In the genomic region with DNA sequence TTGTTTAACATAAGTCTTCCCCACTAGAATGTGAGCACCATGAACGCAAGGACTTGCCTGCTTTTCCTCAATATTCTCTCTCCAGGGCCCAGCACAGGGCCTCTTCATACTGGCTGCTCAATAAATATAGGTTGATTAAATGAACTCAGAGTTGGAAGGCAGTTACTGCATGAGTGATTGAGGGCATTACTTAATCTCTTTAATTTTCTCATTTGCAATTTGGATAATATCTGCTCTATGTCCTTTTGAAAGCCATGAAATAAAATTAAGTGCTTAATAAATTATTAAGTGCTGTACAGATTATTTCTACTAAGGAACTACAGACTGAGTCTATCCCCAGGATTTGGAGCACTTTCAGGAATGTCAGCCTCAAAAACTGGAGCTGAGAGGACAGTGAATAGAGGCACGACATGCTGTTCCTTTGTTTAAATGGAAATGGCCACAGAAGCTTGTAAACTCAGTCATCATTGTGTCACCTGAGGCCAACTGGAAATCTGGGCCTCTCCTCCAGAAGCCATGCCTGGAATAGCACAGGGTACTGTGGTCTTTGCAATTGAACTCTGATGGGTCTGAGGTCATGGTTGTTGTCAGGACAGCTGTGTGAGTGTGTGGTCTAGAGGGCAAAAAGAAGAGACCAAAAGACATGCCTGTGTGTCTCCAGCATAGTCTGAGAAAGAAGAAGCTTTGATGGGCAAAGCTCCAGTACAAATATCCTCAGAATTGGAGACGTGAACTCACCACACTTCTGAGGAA, we compare ENCODE assay signal across 2 cellular contexts.
TF ChIP-seq lines count a peak whose summit lies in the region.

No MANE protein-coding gene starts in this region.

TF ChIP-seq in HCT116, 20 proteins besides CTCF, POLR2A, EP300 and RAD21 (continued from another document):
- TF ChIP-seq FOSL1 (IDR thresholded peaks at IDR 0.05; ENCODE audit: low read depth) (no peak), EGR1 (IDR thresholded peaks at IDR 0.05; ENCODE audit: low read depth) (no peak), EZH2 (IDR thresholded peaks at IDR 0.05) (no peak), TCF7L2 (IDR thresholded peaks at IDR 0.05; ENCODE audit: borderline replicate concordance, extremely low read depth, insufficient read depth, insufficient read length) (no peak)
- TF ChIP-seq, protein P1, sequence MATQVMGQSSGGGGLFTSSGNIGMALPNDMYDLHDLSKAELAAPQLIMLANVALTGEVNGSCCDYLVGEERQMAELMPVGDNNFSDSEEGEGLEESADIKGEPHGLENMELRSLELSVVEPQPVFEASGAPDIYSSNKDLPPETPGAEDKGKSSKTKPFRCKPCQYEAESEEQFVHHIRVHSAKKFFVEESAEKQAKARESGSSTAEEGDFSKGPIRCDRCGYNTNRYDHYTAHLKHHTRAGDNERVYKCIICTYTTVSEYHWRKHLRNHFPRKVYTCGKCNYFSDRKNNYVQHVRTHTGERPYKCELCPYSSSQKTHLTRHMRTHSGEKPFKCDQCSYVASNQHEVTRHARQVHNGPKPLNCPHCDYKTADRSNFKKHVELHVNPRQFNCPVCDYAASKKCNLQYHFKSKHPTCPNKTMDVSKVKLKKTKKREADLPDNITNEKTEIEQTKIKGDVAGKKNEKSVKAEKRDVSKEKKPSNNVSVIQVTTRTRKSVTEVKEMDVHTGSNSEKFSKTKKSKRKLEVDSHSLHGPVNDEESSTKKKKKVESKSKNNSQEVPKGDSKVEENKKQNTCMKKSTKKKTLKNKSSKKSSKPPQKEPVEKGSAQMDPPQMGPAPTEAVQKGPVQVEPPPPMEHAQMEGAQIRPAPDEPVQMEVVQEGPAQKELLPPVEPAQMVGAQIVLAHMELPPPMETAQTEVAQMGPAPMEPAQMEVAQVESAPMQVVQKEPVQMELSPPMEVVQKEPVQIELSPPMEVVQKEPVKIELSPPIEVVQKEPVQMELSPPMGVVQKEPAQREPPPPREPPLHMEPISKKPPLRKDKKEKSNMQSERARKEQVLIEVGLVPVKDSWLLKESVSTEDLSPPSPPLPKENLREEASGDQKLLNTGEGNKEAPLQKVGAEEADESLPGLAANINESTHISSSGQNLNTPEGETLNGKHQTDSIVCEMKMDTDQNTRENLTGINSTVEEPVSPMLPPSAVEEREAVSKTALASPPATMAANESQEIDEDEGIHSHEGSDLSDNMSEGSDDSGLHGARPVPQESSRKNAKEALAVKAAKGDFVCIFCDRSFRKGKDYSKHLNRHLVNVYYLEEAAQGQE (IDR thresholded peaks at IDR 0.05; ENCODE audit: low read depth), result no peak
- TF ChIP-seq, protein P2, sequence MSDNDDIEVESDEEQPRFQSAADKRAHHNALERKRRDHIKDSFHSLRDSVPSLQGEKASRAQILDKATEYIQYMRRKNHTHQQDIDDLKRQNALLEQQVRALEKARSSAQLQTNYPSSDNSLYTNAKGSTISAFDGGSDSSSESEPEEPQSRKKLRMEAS (IDR thresholded peaks at IDR 0.05), result no peak

TF ChIP-seq in WTC11, 78 proteins besides CTCF, POLR2A, EP300 and RAD21 (continued from another document):
- TF ChIP-seq, protein P3, sequence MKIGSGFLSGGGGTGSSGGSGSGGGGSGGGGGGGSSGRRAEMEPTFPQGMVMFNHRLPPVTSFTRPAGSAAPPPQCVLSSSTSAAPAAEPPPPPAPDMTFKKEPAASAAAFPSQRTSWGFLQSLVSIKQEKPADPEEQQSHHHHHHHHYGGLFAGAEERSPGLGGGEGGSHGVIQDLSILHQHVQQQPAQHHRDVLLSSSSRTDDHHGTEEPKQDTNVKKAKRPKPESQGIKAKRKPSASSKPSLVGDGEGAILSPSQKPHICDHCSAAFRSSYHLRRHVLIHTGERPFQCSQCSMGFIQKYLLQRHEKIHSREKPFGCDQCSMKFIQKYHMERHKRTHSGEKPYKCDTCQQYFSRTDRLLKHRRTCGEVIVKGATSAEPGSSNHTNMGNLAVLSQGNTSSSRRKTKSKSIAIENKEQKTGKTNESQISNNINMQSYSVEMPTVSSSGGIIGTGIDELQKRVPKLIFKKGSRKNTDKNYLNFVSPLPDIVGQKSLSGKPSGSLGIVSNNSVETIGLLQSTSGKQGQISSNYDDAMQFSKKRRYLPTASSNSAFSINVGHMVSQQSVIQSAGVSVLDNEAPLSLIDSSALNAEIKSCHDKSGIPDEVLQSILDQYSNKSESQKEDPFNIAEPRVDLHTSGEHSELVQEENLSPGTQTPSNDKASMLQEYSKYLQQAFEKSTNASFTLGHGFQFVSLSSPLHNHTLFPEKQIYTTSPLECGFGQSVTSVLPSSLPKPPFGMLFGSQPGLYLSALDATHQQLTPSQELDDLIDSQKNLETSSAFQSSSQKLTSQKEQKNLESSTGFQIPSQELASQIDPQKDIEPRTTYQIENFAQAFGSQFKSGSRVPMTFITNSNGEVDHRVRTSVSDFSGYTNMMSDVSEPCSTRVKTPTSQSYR (CRISPR knock-in tag; IDR thresholded peaks at IDR 0.05), result no peak
TF ChIP-seq in WTC11: peak in this region for 0.
